Comparison of ENCODE assay signal across 18 cellular contexts in the genomic region with DNA sequence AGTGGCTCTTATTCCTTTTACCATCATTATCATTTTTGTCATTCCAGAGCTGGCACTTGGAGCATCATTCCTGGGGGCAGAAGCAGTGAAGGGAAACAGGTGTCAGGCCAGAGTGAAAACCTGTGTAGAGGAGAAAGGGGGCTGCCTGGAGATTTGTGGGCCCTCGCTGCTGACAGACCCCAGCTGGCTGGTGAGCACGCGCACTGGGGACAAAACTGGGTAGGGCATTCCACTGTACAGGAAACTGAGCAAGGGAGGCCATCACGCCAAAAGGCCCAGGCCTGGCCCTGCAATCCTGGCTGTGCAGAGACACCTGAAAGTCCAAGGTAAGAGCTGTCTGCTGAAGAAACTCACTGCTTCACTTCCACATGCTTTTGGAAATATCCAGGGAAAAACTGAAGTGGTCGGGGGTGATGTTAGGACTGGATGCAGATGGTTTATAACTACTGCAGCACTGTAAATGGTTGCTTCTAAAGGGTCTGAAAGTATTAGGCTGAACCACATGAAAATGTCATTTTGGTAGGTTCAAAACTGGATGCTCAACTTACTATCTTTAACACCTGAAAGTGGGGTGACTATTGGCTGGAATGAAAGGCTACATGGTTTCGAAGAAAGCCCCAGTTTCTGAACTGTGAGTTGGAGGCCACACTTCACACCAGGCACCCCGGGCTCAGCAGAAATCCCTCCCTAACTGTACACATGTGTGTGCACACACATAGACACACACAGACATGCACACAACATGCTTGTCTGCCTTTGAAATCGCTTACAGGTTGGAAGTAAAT.
DNase-seq lines count a peak whose midpoint lies in the region; ATAC-seq, FAIRE-seq and TF ChIP-seq lines count a peak whose summit lies in the region.
"Had no signal": no experiment of that assay in that cellular context is flagged by ENCODE, and none has a peak within 500 bp of the region (broad histone marks: within the 10 kb centered on the region; RNA-seq: fewer than 3 reads in every experiment).

No MANE protein-coding gene starts in this region.

- no peaks in the 10 kb centered on the region for H3K36me3 Mint-ChIP-seq in H9 (ENCODE audit: insufficient read depth in 1 of 3, low read depth in 3 of 3)

- H2AFZ ChIP-seq in H9 (ENCODE audit: low read length) = no peak overlapping the region
- H2AFZ ChIP-seq: PC-9 had no signal

- H2AK5ac ChIP-seq in H9 (ENCODE audit: insufficient read length, low read length) = no peak overlapping the region

- H3K4me3 Mint-ChIP-seq in H9 = no peak overlapping the region
- H3K4me3 Mint-ChIP-seq: activated naive CD8-positive, alpha-beta T cell treated with anti-CD3 and anti-CD28 coated beads, Interleukin-2, amount 50 U/mL, for 24 hours had no signal

- no peak overlapping the region for H3K18ac ChIP-seq in H9 (ENCODE audit: insufficient read length, low read depth, low read length)

- no peak overlapping the region for H3K27ac ChIP-seq in H9 (ENCODE audit: insufficient read length, low read depth, low read length)
- H3K27ac ChIP-seq in vagina = no peak overlapping the region
- no peak overlapping the region for H3K27ac ChIP-seq in pancreas
- no peak overlapping the region for H3K27ac ChIP-seq in brain microvascular endothelial cell
- H3K27ac ChIP-seq: dorsolateral prefrontal cortex, gastrocnemius medialis, lower lobe of right lung, ovary, PC-9 had no signal

- H3K27me3 ChIP-seq in H9 (ENCODE audit: insufficient read depth, low read length) = no peaks in the 10 kb centered on the region
- no peaks in the 10 kb centered on the region for H3K27me3 ChIP-seq in vagina
- H3K27me3 ChIP-seq in pancreas = no peaks in the 10 kb centered on the region
- no peaks in the 10 kb centered on the region for H3K27me3 ChIP-seq in brain microvascular endothelial cell (replicated peaks)
- H3K27me3 ChIP-seq: gastrocnemius medialis, ovary had no signal

- H3K14ac ChIP-seq in H9 (ENCODE audit: insufficient read depth, low read length) = no peak overlapping the region

- H3K4me2 ChIP-seq in H9 (ENCODE audit: insufficient read depth, insufficient read length, low read length) = no peak overlapping the region
- H3K4me2 ChIP-seq: PC-9 had no signal

- no peak overlapping the region for H2BK5ac ChIP-seq in H9 (ENCODE audit: insufficient read length, low read length)

- no peaks in the 10 kb centered on the region for H3K79me1 ChIP-seq in H9 (ENCODE audit: insufficient read depth, low read depth, low read length, poor library complexity, severe bottlenecking)

- H3K79me2 ChIP-seq in H9 (ENCODE audit: insufficient read depth, low read length) = no peaks in the 10 kb centered on the region

- no peak overlapping the region for H2BK20ac ChIP-seq in H9 (ENCODE audit: low read depth, low read length, poor library complexity, severe bottlenecking)

- H3K4me3 ChIP-seq in vagina (no peak overlapping the region), pancreas (no peak overlapping the region), brain microvascular endothelial cell (ENCODE audit: low read depth, low read length) (no peak overlapping the region)
- H3K4me3 ChIP-seq: dorsolateral prefrontal cortex, gastrocnemius medialis, lower lobe of right lung, ovary, PC-9 had no signal

- H3K23ac ChIP-seq in H9 (ENCODE audit: insufficient read length, low read depth, low read length) = no peak overlapping the region

- H3K4me1 ChIP-seq in H9 (ENCODE audit: insufficient read depth, low read length) = peaks cover 8% of the 10 kb centered on the region; the same call in 1 of the 2 replicates
- peaks cover 19% of the 10 kb centered on the region for H3K4me1 ChIP-seq in vagina
- H3K4me1 ChIP-seq in pancreas = no peaks in the 10 kb centered on the region

- no peaks in the 10 kb centered on the region; the same call in 1 of the 2 replicates for H3K27me3 Mint-ChIP-seq in H9 (ENCODE audit: low read depth)

- no peak overlapping the region for H2BK120ac ChIP-seq in H9 (ENCODE audit: low read depth, low read length, poor library complexity, severe bottlenecking)

- H3K4me1 Mint-ChIP-seq in H9 = peaks cover 48 to 57% of the 10 kb centered on the region in 2 experiments
- H3K4me1 Mint-ChIP-seq: activated naive CD8-positive, alpha-beta T cell treated with anti-CD3 and anti-CD28 coated beads, Interleukin-2, amount 50 U/mL, for 24 hours had no signal

- H3K9ac ChIP-seq in H9 (ENCODE audit: extremely low read depth, insufficient read length, low read length) = no peak overlapping the region

- peak overlapping the region in 1 of 3 experiments; percentile 37; a peak in 2 of 7 replicates for H3K27ac Mint-ChIP-seq in H9
- H3K27ac Mint-ChIP-seq: activated naive CD8-positive, alpha-beta T cell treated with anti-CD3 and anti-CD28 coated beads, Interleukin-2, amount 50 U/mL, for 24 hours had no signal

- no peak for TF ChIP-seq POLR2A in vagina (IDR thresholded peaks at IDR 0.05)

- intact Hi-C loops in cardiac septum (cut with DNase I) = loop anchor here (5.0 kb wide), 1 partner anchor 154 kb away; no protein-coding TSS in a partner anchor
- intact Hi-C loops in left cardiac atrium (cut with DNase I) = loop anchor here (5.0 to 10.0 kb wide), 2 partner anchors 106 to 114 kb away; no protein-coding TSS in a partner anchor
- intact Hi-C loops in vagina (cut with DNase I) = no loop called here
- intact Hi-C loops in pancreas (cut with DNase I) = no loop called here

- H3K9me3 ChIP-seq in H9 (ENCODE audit: control insufficient read depth, low read depth, low read length) (no peaks in the 10 kb centered on the region), vagina (no peaks in the 10 kb centered on the region), pancreas (no peaks in the 10 kb centered on the region)
- H3K9me3 ChIP-seq: gastrocnemius medialis, lower lobe of right lung, ovary had no signal

- H2BK15ac ChIP-seq in H9 (ENCODE audit: low read depth, low read length) = no peak overlapping the region

- DNase-seq in cardiac septum (ENCODE audit: low spot score) (peak; percentile 66), left cardiac atrium (no peak), H9 (peak; percentile 15), vagina (ENCODE audit: extremely low spot score in 2 of 2) (peak; percentile 55 to 65), pancreas (no peak), AML-193 (lab: John Stamatoyannopoulos, UW) (no peak), brain microvascular endothelial cell (no peak)
- DNase-seq: activated naive CD8-positive, alpha-beta T cell treated with anti-CD3 and anti-CD28 coated beads, Interleukin-2, amount 50 U/mL, for 24 hours; DND-41; gastrocnemius medialis; lower lobe of right lung; PC-9; stimulated activated CD4-positive, alpha-beta T cell treated with anti-CD3 and anti-CD28 coated beads, Interleukin-4, amount 100 ng/mL, for 24 hours; T1000 had no signal

- no peak overlapping the region for H2BK12ac ChIP-seq in H9 (ENCODE audit: insufficient read length, low read depth, low read length)

- in situ Hi-C loops in brain microvascular endothelial cell (cut with HindIII; ENCODE audit: low pct_ligation_motif_present, low sequenced_read_pairs) = no loop called here

- TF ChIP-seq CTCF in H9 (conservative IDR thresholded peaks at IDR 0.05) (no peak), vagina (IDR thresholded peaks at IDR 0.05) (no peak), pancreas (IDR thresholded peaks at IDR 0.05) (no peak), brain microvascular endothelial cell (IDR thresholded peaks at IDR 0.05; ENCODE audit: low read depth, low read length, missing control alignments) (no peak)

- no peak overlapping the region for H4K8ac ChIP-seq in H9 (replicated peaks; ENCODE audit: insufficient read length, low read depth, low read length)

- no peak overlapping the region for H4K91ac ChIP-seq in H9 (ENCODE audit: insufficient read length, low read depth, low read length)

- H3T11ph ChIP-seq in H9 (ENCODE audit: low read length) = no peak overlapping the region

- H3K4ac ChIP-seq in H9 (ENCODE audit: low read depth, low read length) = no peak overlapping the region

- H4K20me1 ChIP-seq in H9 (ENCODE audit: control insufficient read depth, insufficient read depth, insufficient read length) = no peaks in the 10 kb centered on the region

- no CpG with 5 or more reads among the region's 8 CpGs for WGBS in H9 (ENCODE audit: extremely low coverage, insufficient read length, low lambda C conversion rate)
- WGBS in pancreas, 2 donors = 84 to 85% methylated on average over 8 of the region's 8 CpGs

- H4K5ac ChIP-seq in H9 (ENCODE audit: insufficient read length, low read depth, low read length) = no peak overlapping the region

- no peaks in the 10 kb centered on the region for H3K23me2 ChIP-seq in H9 (ENCODE audit: insufficient read length, low read depth, low read length, poor library complexity, severe bottlenecking)

- H3K36me3 ChIP-seq in vagina (no peaks in the 10 kb centered on the region), pancreas (no peaks in the 10 kb centered on the region), brain microvascular endothelial cell (replicated peaks) (no peaks in the 10 kb centered on the region)
- H3K36me3 ChIP-seq: gastrocnemius medialis, lower lobe of right lung, ovary had no signal

- no peak overlapping the region for H3K56ac ChIP-seq in H9 (ENCODE audit: insufficient read length, low read depth, low read length)

- H3K9me3 Mint-ChIP-seq in H9 = no peaks in the 10 kb centered on the region
- H3K9me3 Mint-ChIP-seq: activated naive CD8-positive, alpha-beta T cell treated with anti-CD3 and anti-CD28 coated beads, Interleukin-2, amount 50 U/mL, for 24 hours had no signal

- ATAC-seq in left cardiac atrium = no peak
- ATAC-seq in HG03521 (IDR thresholded peaks at IDR 0.05; ENCODE audit: unreplicated experiment) = peak; percentile 65
- no peak for ATAC-seq in pancreas
- ATAC-seq: activated naive CD8-positive, alpha-beta T cell treated with anti-CD3 and anti-CD28 coated beads, Interleukin-2, amount 50 U/mL, for 24 hours; gastrocnemius medialis; lower lobe of right lung had no signal

- FAIRE-seq in pancreas (lab: Jason Lieb, UNC) = no peak
- FAIRE-seq: A204.1 had no signal

Comparison
In these comparisons a context has a peak if more than half of its experiments do, and no peak if none do; other contexts are left out.
1. DNase-seq: peak in cardiac septum (single experiment), H9 (single experiment) and vagina (2 of 2); none in left cardiac atrium (single experiment), pancreas (0 of 6), AML-193 (0 of 2) and brain microvascular endothelial cell (single experiment).
2. intact Hi-C loops: an anchor here in cardiac septum (5.0 kb wide) and left cardiac atrium (5.0 to 10.0 kb wide); none called in vagina and pancreas.